ENCODE assay signal across 22 cellular contexts in genomic region chr14:35004839-35005238, GRCh38.
"Had no signal": no experiment of that assay in that cellular context is flagged by ENCODE, and none has a peak within 500 bp of the region (broad histone marks: within the 10 kb centered on the region; RNA-seq: fewer than 3 reads in every experiment).

No MANE protein-coding gene starts in this region.

- H3K27me3 ChIP-seq: dorsolateral prefrontal cortex, esophagus muscularis mucosa, foreskin keratinocyte, gastroesophageal sphincter, heart left ventricle, left lung had no signal

- FAIRE-seq: colon, endothelial cell of umbilical vein, frontal cortex, islet of Langerhans, kidney had no signal

- H3K27me3 Mint-ChIP-seq: naive thymus-derived CD4-positive, alpha-beta T cell had no signal

- DNase-seq: dermis blood vessel endothelial cell; dorsolateral prefrontal cortex; effector CD4-positive, alpha-beta T cell; effector memory CD4-positive, alpha-beta T cell; foreskin keratinocyte; heart left ventricle; hippocampal formation; kidney; kidney glomerular epithelial cell; left lung; left ventricle myocardium superior; lower lobe of right lung; mesenchymal stem cell; naive thymus-derived CD4-positive, alpha-beta T cell had no signal

- ATAC-seq: foreskin keratinocyte; gastroesophageal sphincter; heart left ventricle; left lung; left ventricle myocardium superior; lower lobe of right lung; naive thymus-derived CD4-positive, alpha-beta T cell had no signal

- H3K27ac ChIP-seq: coronary artery, dorsolateral prefrontal cortex, esophagus muscularis mucosa, foreskin keratinocyte, gastroesophageal sphincter, heart left ventricle, left lung, lower lobe of right lung had no signal

- H3K27ac Mint-ChIP-seq: mesothelial cell of epicardium had no signal

- H3K4me1 Mint-ChIP-seq: mesothelial cell of epicardium had no signal

- H3K9me3 Mint-ChIP-seq: mesothelial cell of epicardium; naive thymus-derived CD4-positive, alpha-beta T cell had no signal

- H3K9me3 ChIP-seq: esophagus muscularis mucosa, gastroesophageal sphincter, heart left ventricle, left lung, lower lobe of right lung had no signal

- H3K4me3 ChIP-seq: coronary artery, dorsolateral prefrontal cortex, esophagus muscularis mucosa, gastroesophageal sphincter, heart left ventricle, left lung, lower lobe of right lung had no signal

- H3K4me3 Mint-ChIP-seq: mesothelial cell of epicardium; naive thymus-derived CD4-positive, alpha-beta T cell had no signal

- H3K4me1 ChIP-seq: esophagus muscularis mucosa, foreskin keratinocyte, gastroesophageal sphincter, heart left ventricle, left lung, lower lobe of right lung had no signal
